Comparison of ENCODE assay signal across 13 cellular contexts in genomic region chr9:134329576-134329855, GRCh38. TPM values are rescaled to one million over a fixed set of nuclear protein-coding genes. Genes with fewer than 3 reads are reported as not detected.
DNase-seq lines count a peak whose midpoint lies in the region; ATAC-seq and TF ChIP-seq lines count a peak whose summit lies in the region.
"Had no signal": no experiment of that assay in that cellular context is flagged by ENCODE, and none has a peak within 500 bp of the region (broad histone marks: within the 10 kb centered on the region; RNA-seq: fewer than 3 reads in every experiment).

No MANE protein-coding gene starts in this region.

- H3K27me3 Mint-ChIP-seq in T-cell, result no peaks in the 10 kb centered on the region

- H3K9me3 Mint-ChIP-seq in T-cell, result no peaks in the 10 kb centered on the region
- H3K9me3 Mint-ChIP-seq: stimulated activated naive CD8-positive, alpha-beta T cell treated with anti-CD3 and anti-CD28 coated beads, Interleukin-15, amount 100 ng/mL, for 72 hours had no signal

- POLR2A ChIA-PET in T-cell (lab: Charles Lee), result no interaction called here

- ATAC-seq in Right ventricle myocardium superior (ENCODE audit: poor library complexity), result no peak
- no peak for ATAC-seq in left ventricle myocardium superior
- ATAC-seq in T-cell (replicated peaks in 1 of 4), result no peak
- ATAC-seq: stimulated activated naive CD8-positive, alpha-beta T cell treated with anti-CD3 and anti-CD28 coated beads, Interleukin-15, amount 100 ng/mL, for 72 hours had no signal

- peaks cover 1 to 20% (median 11%) of the 10 kb centered on the region in 3 donors for H3K4me1 Mint-ChIP-seq in T-cell

- no peak overlapping the region for H3K27ac Mint-ChIP-seq in T-cell

- no peak overlapping the region for H3K4me3 Mint-ChIP-seq in T-cell
- H3K4me3 Mint-ChIP-seq: stimulated activated naive CD8-positive, alpha-beta T cell treated with anti-CD3 and anti-CD28 coated beads, Interleukin-15, amount 100 ng/mL, for 72 hours had no signal

- intact Hi-C loops in Right ventricle myocardium superior (cut with DNase I) (loop anchor here (5.0 kb wide), 2 partner anchors 43 to 162 kb away; no protein-coding TSS in a partner anchor), left ventricle myocardium superior (cut with micrococcal nuclease) (no loop called here)

- DNase-seq in Right ventricle myocardium superior (peak; percentile 52), left ventricle myocardium superior (no peak), fibroblast of pulmonary artery (ENCODE audit: low read depth) (no peak), NOMO-1 treated with DMSO at 0.1 percent for 48 hours (lab: John Stamatoyannopoulos, UW; ENCODE audit: unreplicated experiment) (no peak), T-helper 2 cell (no peak), T-cell (no peak), activated gamma-delta T cell treated with Interleukin-2 at 50 U/mL for 16 hours (no peak)
- DNase-seq: activated CD4-positive, alpha-beta T cell treated with anti-CD3 and anti-CD28 coated beads, Interleukin-2, amount 50 U/mL, for 1 hour; amniotic stem cell; NCI-H1048; OCI-M1; stimulated activated naive CD8-positive, alpha-beta T cell treated with anti-CD3 and anti-CD28 coated beads, Interleukin-15, amount 100 ng/mL, for 72 hours had no signal

- H3K27ac ChIP-seq in neutrophil, result peak overlapping the region; percentile 25

- CTCF ChIA-PET in T-cell (lab: Charles Lee), result no interaction called here

- no peaks in the 10 kb centered on the region for H3K9me3 ChIP-seq in neutrophil

- H3K36me3 Mint-ChIP-seq in T-cell, result no peaks in the 10 kb centered on the region

- peak overlapping the region; percentile 67 for H3K4me3 ChIP-seq in fibroblast of pulmonary artery (replicated peaks; ENCODE audit: low read depth, low read length)
- peak overlapping the region; percentile 1 to 2 for H3K4me3 ChIP-seq in neutrophil (ENCODE audit: low read depth in 1 of 2, low read length in 1 of 2)

- peaks cover 53 to 83% of the 10 kb centered on the region in 2 experiments for H3K4me1 ChIP-seq in neutrophil (ENCODE audit: control insufficient read depth in 1 of 2, insufficient read depth in 1 of 2, low read depth in 1 of 2, low read length in 1 of 2)

- H3K36me3 ChIP-seq in neutrophil, result no peaks in the 10 kb centered on the region

- H3K27me3 ChIP-seq in neutrophil, result peaks cover 5% of the 10 kb centered on the region

- TF ChIP-seq CTCF in fibroblast of pulmonary artery (IDR thresholded peaks at IDR 0.05; ENCODE audit: low read length, missing control alignments) (no peak), neutrophil (IDR thresholded peaks at IDR 0.05) (no peak)

RNA-seq across cellular contexts. Expression of gene RXRA, which starts 3.3 kb away (rescaled TPM):
- total RNA-seq in Right ventricle myocardium superior (89.0 TPM), left ventricle myocardium superior (90.8 TPM), T-cell (10 to 100 TPM in 4 of 5 donors, 1 to 10 TPM in 1; 5.6 to 17.7 (median 14.5) TPM)
